ENCODE assay signal across 12 cellular contexts in the genomic region with DNA sequence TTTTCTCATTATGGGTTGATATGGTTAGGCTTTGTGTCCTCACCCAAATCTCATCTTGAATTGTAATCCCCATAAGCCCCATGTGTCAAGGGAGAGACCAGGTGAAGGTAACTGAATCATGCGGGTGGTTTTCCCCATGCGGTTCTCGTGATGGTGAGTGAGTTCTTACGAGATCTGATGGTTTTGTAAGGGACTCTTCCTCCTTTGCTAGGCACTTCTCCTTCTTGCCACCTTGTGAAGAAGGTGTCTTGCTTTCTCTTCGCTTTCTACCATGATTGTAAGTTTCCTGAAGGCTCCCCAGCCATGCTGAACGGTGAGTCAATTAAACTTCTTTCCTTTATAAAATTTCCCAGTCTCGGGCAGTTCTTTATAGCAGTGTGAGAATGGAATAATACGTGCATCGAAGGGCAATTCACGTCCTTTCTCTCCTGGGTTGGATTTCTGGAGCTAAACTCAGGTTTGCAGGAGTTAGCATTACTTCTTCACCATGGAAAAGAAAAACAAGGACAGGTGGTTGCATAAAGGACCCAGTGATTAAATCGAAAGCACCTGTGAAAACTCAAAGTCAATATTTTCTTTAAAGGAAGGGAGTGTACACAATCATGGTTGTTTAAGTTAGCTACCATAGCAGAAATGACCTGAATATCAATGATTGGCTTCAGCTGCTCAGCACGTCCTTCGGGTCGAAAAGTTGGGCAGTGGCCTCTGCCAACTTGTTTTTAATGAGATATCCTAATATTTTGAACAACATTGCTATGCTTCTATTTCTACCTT. TPM values are rescaled to one million over a fixed set of nuclear protein-coding genes. Genes with fewer than 3 reads are reported as not detected.
A peak's percentile ranks its signal among the peaks of the same experiment; 100 is the strongest.
DNase-seq lines count a peak whose midpoint lies in the region; TF ChIP-seq lines count a peak whose summit lies in the region.
"Had no signal": no experiment of that assay in that cellular context is flagged by ENCODE, and none has a peak within 500 bp of the region (broad histone marks: within the 10 kb centered on the region; RNA-seq: fewer than 3 reads in every experiment).

No MANE protein-coding gene starts in this region.

- H3K27me3 ChIP-seq in HL-60 (ENCODE audit: insufficient read depth, poor library complexity, severe bottlenecking): no peaks in the 10 kb centered on the region
- H3K27me3 ChIP-seq in ascending aorta: no peaks in the 10 kb centered on the region
- H3K27me3 ChIP-seq in tibial artery: no peaks in the 10 kb centered on the region
- H3K27me3 ChIP-seq: dorsolateral prefrontal cortex had no signal

- H3K4me1 ChIP-seq in ascending aorta: peaks cover 16 to 32% of the 10 kb centered on the region in 2 donors
- peaks cover 4 to 50% (median 26%) of the 10 kb centered on the region in 4 donors for H3K4me1 ChIP-seq in tibial artery

- peak overlapping the region; percentile 68 for H3K27ac ChIP-seq in HL-60 (replicated peaks)
- H3K27ac ChIP-seq in ascending aorta: peak overlapping the region; percentile 70 to 78
- H3K27ac ChIP-seq in tibial artery: peak overlapping the region; percentile 55 to 57

- no peaks in the 10 kb centered on the region for H3K36me3 Mint-ChIP-seq in activated naive CD4-positive, alpha-beta T cell treated with anti-CD3 and anti-CD28 coated beads, Interleukin-2, amount 50 U/mL, for 24 hours

- DNase-seq in activated naive CD4-positive, alpha-beta T cell treated with Interleukin-2 at 50 U/mL for 16 hours: no peak
- DNase-seq in HL-60 (ENCODE audit: low read depth in 1 of 2, low spot score in 1 of 2) (peak in 1 of 2 experiments; percentile 76), ascending aorta (ENCODE audit: low spot score in 2 of 2) (no peak), tibial artery (no peak), GM19240 (ENCODE audit: insufficient read length, low spot score) (no peak), cerebellar cortex (ENCODE audit: low spot score) (no peak)
- no peak for DNase-seq in activated effector memory CD4-positive, alpha-beta T cell treated with anti-CD3 and anti-CD28 coated beads, Interleukin-2, amount 50 U/mL, for 16 hours
- DNase-seq: dorsolateral prefrontal cortex, foreskin melanocyte, left cardiac atrium, NCI-H1105 had no signal

- no peaks in the 10 kb centered on the region for H3K27me3 Mint-ChIP-seq in activated naive CD4-positive, alpha-beta T cell treated with anti-CD3 and anti-CD28 coated beads, Interleukin-2, amount 50 U/mL, for 24 hours

- no peak overlapping the region for H3K4me3 Mint-ChIP-seq in activated naive CD4-positive, alpha-beta T cell treated with anti-CD3 and anti-CD28 coated beads, Interleukin-2, amount 50 U/mL, for 24 hours

- peak overlapping the region; percentile 78 for H3K27ac Mint-ChIP-seq in activated naive CD4-positive, alpha-beta T cell treated with anti-CD3 and anti-CD28 coated beads, Interleukin-2, amount 50 U/mL, for 24 hours

- H3K4me1 Mint-ChIP-seq in activated naive CD4-positive, alpha-beta T cell treated with anti-CD3 and anti-CD28 coated beads, Interleukin-2, amount 50 U/mL, for 24 hours: peaks cover 39% of the 10 kb centered on the region

- TF ChIP-seq CTCF in HL-60 (IDR thresholded peaks at IDR 0.05; ENCODE audit: insufficient read depth, low read length) (no peak), ascending aorta (IDR thresholded peaks at IDR 0.05) (no peak), tibial artery (IDR thresholded peaks at IDR 0.05) (no peak)

- H3K36me3 ChIP-seq in ascending aorta (no peaks in the 10 kb centered on the region), tibial artery (no peaks in the 10 kb centered on the region)

- no peaks in the 10 kb centered on the region for H3K9me3 ChIP-seq in ascending aorta
- no peaks in the 10 kb centered on the region for H3K9me3 ChIP-seq in tibial artery

- H3K4me3 ChIP-seq in HL-60 (replicated peaks; ENCODE audit: insufficient read depth, low read length) (no peak overlapping the region), ascending aorta (no peak overlapping the region), tibial artery (no peak overlapping the region)
- H3K4me3 ChIP-seq: dorsolateral prefrontal cortex had no signal

- H3K9me3 Mint-ChIP-seq in activated naive CD4-positive, alpha-beta T cell treated with anti-CD3 and anti-CD28 coated beads, Interleukin-2, amount 50 U/mL, for 24 hours: peaks cover 8% of the 10 kb centered on the region

- intact Hi-C loops in ascending aorta (cut with DNase I) (loop anchor here (5.0 kb wide), 2 partner anchors 35 to 55 kb away; a partner anchor contains a TSS), tibial artery (cut with DNase I; ENCODE audit: low total_unique reads) (no loop called here)

RNA-seq across cellular contexts. Expression of a gene that starts 54.1 kb away (rescaled TPM):
- total RNA-seq in ascending aorta: 65.5 TPM
